ENCODE assay signal across 1 cellular context in the genomic region with DNA sequence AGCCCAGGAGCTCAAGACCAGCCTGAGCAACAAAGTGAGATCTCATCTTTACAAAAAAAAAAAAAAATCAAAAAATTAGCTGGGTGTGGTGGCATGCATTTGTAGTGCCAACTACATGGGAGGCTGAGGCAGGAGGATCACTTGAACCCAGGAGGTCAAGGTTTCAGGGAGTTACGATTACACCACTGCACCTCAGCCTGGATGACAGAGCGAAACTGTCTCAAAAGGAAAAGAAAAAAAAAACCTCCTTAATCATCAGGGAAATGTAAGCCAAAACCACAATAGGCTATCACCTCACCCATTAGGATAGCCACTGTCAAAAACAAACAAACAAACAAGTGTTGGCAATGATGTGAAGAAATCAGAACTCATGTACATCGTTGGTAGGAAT.
TF ChIP-seq lines count a peak whose summit lies in the region.

No MANE protein-coding gene starts in this region.

TF ChIP-seq in SK-N-SH, 30 proteins besides CTCF, POLR2A, EP300 and RAD21:
- TF ChIP-seq, protein P1, sequence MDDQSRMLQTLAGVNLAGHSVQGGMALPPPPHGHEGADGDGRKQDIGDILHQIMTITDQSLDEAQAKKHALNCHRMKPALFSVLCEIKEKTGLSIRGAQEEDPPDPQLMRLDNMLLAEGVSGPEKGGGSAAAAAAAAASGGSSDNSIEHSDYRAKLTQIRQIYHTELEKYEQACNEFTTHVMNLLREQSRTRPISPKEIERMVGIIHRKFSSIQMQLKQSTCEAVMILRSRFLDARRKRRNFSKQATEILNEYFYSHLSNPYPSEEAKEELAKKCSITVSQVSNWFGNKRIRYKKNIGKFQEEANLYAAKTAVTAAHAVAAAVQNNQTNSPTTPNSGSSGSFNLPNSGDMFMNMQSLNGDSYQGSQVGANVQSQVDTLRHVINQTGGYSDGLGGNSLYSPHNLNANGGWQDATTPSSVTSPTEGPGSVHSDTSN (IDR thresholded peaks at IDR 0.05), result no peak
- TF ChIP-seq ELF1 (IDR thresholded peaks at IDR 0.05), result no peak
- TF ChIP-seq RCOR1 (IDR thresholded peaks at IDR 0.05; ENCODE audit: low read length), result no peak
- TF ChIP-seq JUND (IDR thresholded peaks at IDR 0.05), result no peak
- no peak for TF ChIP-seq RFX5 (IDR thresholded peaks at IDR 0.05; ENCODE audit: low read length)
